ENCODE assay signal across 9 cellular contexts in genomic region chr3:48684054-48684349, GRCh38. TPM values are rescaled to one million over a fixed set of nuclear protein-coding genes. Genes with fewer than 3 reads are reported as not detected.
A peak's percentile ranks its signal among the peaks of the same experiment; 100 is the strongest.
DNase-seq lines count a peak whose midpoint lies in the region; ATAC-seq and TF ChIP-seq lines count a peak whose summit lies in the region.
"Had no signal": no experiment of that assay in that cellular context is flagged by ENCODE, and none has a peak within 500 bp of the region (broad histone marks: within the 10 kb centered on the region; RNA-seq: fewer than 3 reads in every experiment).

No MANE protein-coding gene starts in this region.

- peak overlapping the region in 1 of 2 donors; percentile 53 for H3K9ac ChIP-seq in colonic mucosa (ENCODE audit: low read depth in 2 of 2, low read length in 2 of 2)

- POLR2A ChIA-PET in AG04450 (lab: Yijun Ruan, JAX) (interaction anchor here (0.5 to 1.0 kb wide), 5 partner anchors 15 to 391 kb away, joined by 3 to 6 read pairs (median 4); no protein-coding TSS in a partner anchor), MCF 10A (lab: Yijun Ruan, JAX) (interaction anchor here (0.6 to 2.8 kb wide), 13 partner anchors 10 to 238 kb away, joined by 3 to 32 read pairs (median 7); partner anchors contain the start of genes ATRIP, CELSR3, IP6K2 and SLC26A6)

- H3K9me3 ChIP-seq in AG04450 (ENCODE audit: control insufficient read depth, insufficient read depth, low read length) (no peaks in the 10 kb centered on the region), muscle layer of duodenum (ENCODE audit: control insufficient read depth in 1 of 2, low read length in 2 of 2) (no peaks in the 10 kb centered on the region), colonic mucosa (no peaks in the 10 kb centered on the region)

- CTCF ChIA-PET in AG04450 (lab: Charles Lee) (interaction anchor here (2.4 kb wide), 1 partner anchor 20 kb away, joined by 10 read pairs; the partner anchor contains the start of gene CELSR3), MCF 10A (lab: Yijun Ruan, JAX) (interaction anchor here (0.5 to 2.8 kb wide), 14 partner anchors 9 to 858 kb away, joined by 3 to 18 read pairs (median 4); partner anchors contain the start of gene CELSR3)

- peak overlapping the region; percentile 85 for H3K27ac Mint-ChIP-seq in MCF 10A (ENCODE audit: low read depth, unreplicated experiment)
- no peak overlapping the region for H3K27ac Mint-ChIP-seq in effector memory CD8-positive, alpha-beta T cell

- TF ChIP-seq CTCF in AG04450 (IDR thresholded peaks at IDR 0.05; ENCODE audit: low read depth, low read length): no peak
- no peak for TF ChIP-seq CTCF in HFF-Myc (IDR thresholded peaks at IDR 0.05; ENCODE audit: low read depth, low read length, missing control alignments)
- TF ChIP-seq CTCF in MCF 10A (IDR thresholded peaks at IDR 0.05; ENCODE audit: unreplicated experiment): no peak
- no peak for TF ChIP-seq CTCF in colonic mucosa (IDR thresholded peaks at IDR 0.05)

- H3K27me3 ChIP-seq in AG04450 (ENCODE audit: control insufficient read depth, insufficient read depth, low read length) (no peaks in the 10 kb centered on the region), muscle layer of duodenum (ENCODE audit: low read depth, low read length) (no peaks in the 10 kb centered on the region), colonic mucosa (no peaks in the 10 kb centered on the region)

- intact Hi-C loops in MCF 10A (cut with micrococcal nuclease): loop anchor here (2.0 to 10.0 kb wide), 2 partner anchors 49 to 129 kb away; partner anchors contain the start of genes PFKFB4 and SLC26A6
- intact Hi-C loops in colonic mucosa (cut with DNase I): loop anchor here (10.0 kb wide), 1 partner anchor 231 kb away; the partner anchor contains the start of gene ARIH2

- peaks cover 63% of the 10 kb centered on the region for H3K36me3 Mint-ChIP-seq in MCF 10A (ENCODE audit: insufficient read depth, unreplicated experiment)
- H3K36me3 Mint-ChIP-seq in effector memory CD8-positive, alpha-beta T cell (ENCODE audit: insufficient read depth): peaks cover 19% of the 10 kb centered on the region

- no TSS peak for BruUV-seq in MCF 10A (replicated peaks; lab: Mats Ljungman, UMichigan)

- no peak for ATAC-seq in effector memory CD8-positive, alpha-beta T cell (replicated peaks)

- no peaks in the 10 kb centered on the region for H3K27me3 Mint-ChIP-seq in MCF 10A (ENCODE audit: insufficient read depth, unreplicated experiment)
- no peaks in the 10 kb centered on the region for H3K27me3 Mint-ChIP-seq in effector memory CD8-positive, alpha-beta T cell

- H3K27ac ChIP-seq in AG04450 (ENCODE audit: low read depth, low read length) (peak overlapping the region; percentile 62), muscle layer of duodenum (ENCODE audit: low read length) (peak overlapping the region; percentile 39), colonic mucosa (no peak overlapping the region)

- H3K4me3 ChIP-seq in AG04450 (ENCODE audit: low read depth, low read length) (peak overlapping the region; percentile 94), HFF-Myc (replicated peaks; ENCODE audit: low read depth, low read length) (peak overlapping the region; percentile 83), muscle layer of duodenum (ENCODE audit: low read depth in 1 of 2, low read length in 2 of 2) (peak overlapping the region; percentile 64 to 73), colonic mucosa (no peak overlapping the region)

- peak overlapping the region; percentile 73 for H3K4me3 Mint-ChIP-seq in MCF 10A (ENCODE audit: unreplicated experiment)
- peak overlapping the region in 1 of 2 donors; percentile 87 for H3K4me3 Mint-ChIP-seq in effector memory CD8-positive, alpha-beta T cell

- H3K4me1 Mint-ChIP-seq in MCF 10A (ENCODE audit: insufficient read depth, unreplicated experiment): peaks cover 36% of the 10 kb centered on the region
- peaks cover 22 to 24% of the 10 kb centered on the region in 2 donors for H3K4me1 Mint-ChIP-seq in effector memory CD8-positive, alpha-beta T cell (ENCODE audit: low read depth in 2 of 2)

- no peak for DNase-seq in AG04450 (ENCODE audit: low read depth, low spot score)
- DNase-seq in HFF-Myc (ENCODE audit: extremely low read depth, low read depth): no peak
- DNase-seq in MCF 10A (ENCODE audit: unreplicated experiment): no peak
- DNase-seq in stimulated activated naive CD4-positive, alpha-beta T cell treated with Interleukin-2 at 50 U/mL for 16 hours (lab: John Stamatoyannopoulos, UW): no peak
- DNase-seq in cerebellar nuclear complex (lab: John Stamatoyannopoulos, UW): no peak
- no peak for DNase-seq in colonic mucosa
- DNase-seq in effector memory CD8-positive, alpha-beta T cell: no peak
- DNase-seq: NCI-H1694 treated with DMSO at 0.1 percent for 48 hours had no signal

- peaks cover 3 to 40% of the 10 kb centered on the region in 2 donors for H3K4me1 ChIP-seq in muscle layer of duodenum (ENCODE audit: control insufficient read depth in 1 of 2, insufficient read depth in 2 of 2, low read length in 2 of 2)
- H3K4me1 ChIP-seq in colonic mucosa: peaks cover 19% of the 10 kb centered on the region

- H3K9me3 Mint-ChIP-seq in MCF 10A (ENCODE audit: unreplicated experiment): no peaks in the 10 kb centered on the region
- no peaks in the 10 kb centered on the region for H3K9me3 Mint-ChIP-seq in effector memory CD8-positive, alpha-beta T cell

- H3K36me3 ChIP-seq in muscle layer of duodenum (ENCODE audit: control insufficient read depth in 1 of 2, insufficient read depth in 2 of 2, low read length in 2 of 2) (peaks cover 38 to 56% of the 10 kb centered on the region in 2 donors), colonic mucosa (peaks cover 2% of the 10 kb centered on the region)

RNA-seq across cellular contexts. Expression of gene NCKIPSD, which starts 1.7 kb away (rescaled TPM):
- 25.4 and 36.3 TPM in 2 replicates for polyA plus RNA-seq in AG04450 (2011; rRNA removed)
- 41.5 and 70.4 TPM in 2 replicates for polyA minus RNA-seq in AG04450 (2011; rRNA and poly(A)+ RNA removed)
- total RNA-seq in MCF 10A (2022) (23.8 and 26.9 TPM in 2 replicates), colonic mucosa (10 to 100 TPM; 24.3 to 29.7 TPM)

RNA-seq across cellular contexts. Expression of gene CELSR3, which starts 21.3 kb away (rescaled TPM):
- 0.55 and 0.73 TPM in 2 replicates for polyA plus RNA-seq in AG04450 (2011; rRNA removed)
- polyA minus RNA-seq in AG04450 (2011; rRNA and poly(A)+ RNA removed): 1.8 and 2.3 TPM in 2 replicates
- total RNA-seq in MCF 10A (2022) (17.6 and 21.5 TPM in 2 replicates), colonic mucosa (1 to 10 TPM; 1.3 to 2.0 TPM)

RNA-seq across cellular contexts. Expression of gene IP6K2, which starts 33.0 kb away (rescaled TPM):
- polyA plus RNA-seq in AG04450 (2011; rRNA removed): 110 and 115 TPM in 2 replicates
- polyA minus RNA-seq in AG04450 (2011; rRNA and poly(A)+ RNA removed): 81.0 and 85.0 TPM in 2 replicates
- total RNA-seq in MCF 10A (2022) (99.3 and 117 TPM in 2 replicates), colonic mucosa (100 to 1,000 TPM; 101 to 134 TPM)

RNA-seq across cellular contexts. Expression of gene SLC26A6, which starts 48.7 kb away (rescaled TPM):
- polyA plus RNA-seq in AG04450 (2011; rRNA removed): 22.2 and 23.1 TPM in 2 replicates
- polyA minus RNA-seq in AG04450 (2011; rRNA and poly(A)+ RNA removed): 34.3 and 43.5 TPM in 2 replicates
- total RNA-seq in MCF 10A (2022) (47.4 and 63.3 TPM in 2 replicates), colonic mucosa (100 to 1,000 TPM in 1 of 2 donors, 10 to 100 TPM in 1; 94.9 to 112 TPM)
